In the genomic region with DNA sequence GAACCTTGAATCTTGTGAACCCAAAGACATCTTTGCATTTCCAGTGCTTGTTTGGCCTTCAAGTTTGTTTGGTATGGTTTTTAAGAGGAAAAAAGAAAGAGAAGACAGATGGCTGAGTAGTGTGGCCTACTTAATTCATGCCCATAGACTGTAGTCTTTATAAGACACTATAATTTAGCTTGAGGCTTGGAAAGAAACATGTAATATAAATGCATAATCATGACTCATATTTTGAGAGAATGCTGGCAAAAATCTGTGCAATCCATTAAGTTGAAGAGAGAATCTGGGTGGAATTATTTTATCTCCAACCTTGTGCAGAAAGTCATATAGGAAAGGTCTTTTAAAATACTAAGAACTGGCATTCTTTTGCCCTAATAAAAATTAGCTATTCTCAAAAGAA, we compare ENCODE assay signal across 23 cellular contexts.
DNase-seq lines count a peak whose midpoint lies in the region; TF ChIP-seq lines count a peak whose summit lies in the region.
"Had no signal": no experiment of that assay in that cellular context is flagged by ENCODE, and none has a peak within 500 bp of the region (broad histone marks: within the 10 kb centered on the region; RNA-seq: fewer than 3 reads in every experiment).

No MANE protein-coding gene starts in this region.

- no peaks in the 10 kb centered on the region for H3K36me3 ChIP-seq in mammary epithelial cell (ENCODE audit: insufficient read depth, low read length)
- H3K36me3 ChIP-seq: SJCRH30 had no signal

- POLR2A ChIA-PET in MCF 10A (lab: Yijun Ruan, JAX), result interaction anchor here (0.7 to 1.0 kb wide), 3 partner anchors 19 to 403 kb away, joined by 3 read pairs; no protein-coding TSS in a partner anchor

- H3K27me3 Mint-ChIP-seq in MCF 10A (ENCODE audit: insufficient read depth, unreplicated experiment) (no peaks in the 10 kb centered on the region), osteocyte (ENCODE audit: unreplicated experiment) (no peaks in the 10 kb centered on the region)
- H3K27me3 Mint-ChIP-seq: B cell had no signal

- H3K79me2 ChIP-seq in mammary epithelial cell (ENCODE audit: insufficient read depth, low read length), result no peaks in the 10 kb centered on the region

- CTCF ChIA-PET in MCF 10A (lab: Yijun Ruan, JAX) (interaction anchor here (1.2 to 1.6 kb wide), 3 partner anchors 9 to 725 kb away, joined by 3 to 5 read pairs (median 4); no protein-coding TSS in a partner anchor), mammary epithelial cell (lab: Charles Lee; ENCODE audit: low non-redundant PET) (no interaction called here)

- no peak overlapping the region for H3K27ac ChIP-seq in mammary epithelial cell (ENCODE audit: insufficient read depth, low read depth, low read length)
- H3K27ac ChIP-seq: HL-60, Peyer's patch, SJCRH30 had no signal

- H4K20me1 ChIP-seq in mammary epithelial cell (ENCODE audit: insufficient read depth, low read length), result no peaks in the 10 kb centered on the region

- H3K36me3 Mint-ChIP-seq in MCF 10A (ENCODE audit: insufficient read depth, unreplicated experiment), result no peaks in the 10 kb centered on the region
- H3K36me3 Mint-ChIP-seq in osteocyte (ENCODE audit: unreplicated experiment), result no peaks in the 10 kb centered on the region

- H3K4me3 ChIP-seq in mammary epithelial cell (replicated peaks in 1 of 3; ENCODE audit: insufficient read depth in 1 of 3, low read depth in 2 of 3, low read length in 3 of 3), result no peak overlapping the region
- H3K4me3 ChIP-seq: Peyer's patch, SJCRH30 had no signal

- no peaks in the 10 kb centered on the region for H3K9me3 ChIP-seq in mammary epithelial cell (replicated peaks; ENCODE audit: insufficient read depth, low read length)
- H3K9me3 ChIP-seq: Peyer's patch, SJCRH30 had no signal

- H3K9ac ChIP-seq in mammary epithelial cell (ENCODE audit: insufficient read depth, low read length), result no peak overlapping the region

- H3K27ac Mint-ChIP-seq in MCF 10A (ENCODE audit: low read depth, unreplicated experiment), result peak overlapping the region; percentile 8
- H3K27ac Mint-ChIP-seq in osteocyte (ENCODE audit: unreplicated experiment), result peak overlapping the region; percentile 52
- H3K27ac Mint-ChIP-seq: B cell had no signal

- peaks cover 8% of the 10 kb centered on the region for H3K4me1 Mint-ChIP-seq in MCF 10A (ENCODE audit: insufficient read depth, unreplicated experiment)
- H3K4me1 Mint-ChIP-seq in osteocyte (ENCODE audit: unreplicated experiment), result peaks cover 27% of the 10 kb centered on the region
- H3K4me1 Mint-ChIP-seq: B cell had no signal

- no peak for TF ChIP-seq CTCF in MCF 10A (IDR thresholded peaks at IDR 0.05; ENCODE audit: unreplicated experiment)
- TF ChIP-seq CTCF in mammary epithelial cell (conservative IDR thresholded peaks at IDR 0.05 in 1 of 2, IDR thresholded peaks at IDR 0.05 in 1 of 2; ENCODE audit: extremely low read depth in 1 of 2, insufficient read depth in 1 of 2, low read depth in 1 of 2, low read length in 2 of 2), result no peak
- no peak for TF ChIP-seq CTCF in osteocyte (IDR thresholded peaks at IDR 0.05)

- H3K4me3 Mint-ChIP-seq in MCF 10A (ENCODE audit: unreplicated experiment) (no peak overlapping the region), osteocyte (ENCODE audit: unreplicated experiment) (no peak overlapping the region)
- H3K4me3 Mint-ChIP-seq: B cell had no signal

- H3K9me3 Mint-ChIP-seq in MCF 10A (ENCODE audit: unreplicated experiment) (no peaks in the 10 kb centered on the region), osteocyte (ENCODE audit: unreplicated experiment) (no peaks in the 10 kb centered on the region)

- H3K27me3 ChIP-seq in mammary epithelial cell (ENCODE audit: insufficient read depth, low read length), result no peaks in the 10 kb centered on the region
- H3K27me3 ChIP-seq: Peyer's patch had no signal

- DNase-seq in MCF 10A (ENCODE audit: unreplicated experiment) (no peak), mammary epithelial cell (no peak), RPMI7951 (ENCODE audit: low read depth) (peak; percentile 35), dedifferentiated amniotic fluid mesenchymal stem cell (ENCODE audit: extremely low spot score) (peak; percentile 70), osteocyte (ENCODE audit: extremely low spot score, unreplicated experiment) (no peak), NCI-H82 (lab: John Stamatoyannopoulos, UW) (no peak), putamen (ENCODE audit: low spot score) (no peak), NCI-H345 treated with DMSO at 0.1 percent for 48 hours (lab: John Stamatoyannopoulos, UW; ENCODE audit: unreplicated experiment) (no peak)
- DNase-seq: DND-41, GDM1, GOT3, HCEC 1CT, KBM-7, NCI-H1092 treated with DMSO at 0.1 percent for 48 hours, NCI-H1436 treated with DMSO at 0.1 percent for 48 hours, NCI-H1930, NCI-H2227 treated with DMSO at 0.1 percent for 48 hours, NCI-H510A treated with DMSO at 0.1 percent for 48 hours, NCI-H774, Peyer's patch, SJCRH30 had no signal

- H3K4me1 ChIP-seq in mammary epithelial cell (ENCODE audit: insufficient read depth, low read length), result no peaks in the 10 kb centered on the region
- H3K4me1 ChIP-seq: Peyer's patch, SJCRH30 had no signal

- dilution Hi-C loops in mammary epithelial cell (cut with HindIII; ENCODE audit: low sequenced_read_pairs), result no loop called here

- in situ Hi-C loops in mammary epithelial cell (cut with MboI; ENCODE audit: low sequenced_read_pairs in 2 of 2), result no loop called here

- intact Hi-C loops in MCF 10A (cut with micrococcal nuclease) (no loop called here), mammary epithelial cell (cut with micrococcal nuclease) (no loop called here)

- no peak overlapping the region for H2AFZ ChIP-seq in mammary epithelial cell (ENCODE audit: low read depth, low read length)

- H3K4me2 ChIP-seq in mammary epithelial cell (ENCODE audit: insufficient read depth, low read depth, low read length), result no peak overlapping the region

- BruUV-seq in MCF 10A (replicated peaks; lab: Mats Ljungman, UMichigan), result no TSS peak
- BruUV-seq in mammary epithelial cell (replicated peaks; lab: Mats Ljungman, UMichigan), result no TSS peak

Comparison
In these comparisons a context has a peak if more than half of its experiments do, and no peak if none do; other contexts are left out.
1. DNase-seq: peak in RPMI7951 (single experiment) and dedifferentiated amniotic fluid mesenchymal stem cell (single experiment); none in MCF 10A (single experiment), mammary epithelial cell (single experiment), osteocyte (single experiment), NCI-H82 (single experiment), putamen (single experiment) and NCI-H345 treated with DMSO at 0.1 percent for 48 hours (single experiment).